ENCODE assay signal across 8 cellular contexts in genomic region chrX:153924149-153924861, GRCh38. TPM values are rescaled to one million over a fixed set of nuclear protein-coding genes. Genes with fewer than 3 reads are reported as not detected.
DNase-seq lines count a peak whose midpoint lies in the region; ATAC-seq and TF ChIP-seq lines count a peak whose summit lies in the region.

No MANE protein-coding gene starts in this region.

- peak overlapping the region; percentile 98 for H3K4me2 ChIP-seq in DOHH2 (ENCODE audit: low read length)

- peaks cover 60% of the 10 kb centered on the region for H3K4me1 Mint-ChIP-seq in activated T-cell treated with anti-CD3 and anti-CD28 coated beads, Interleukin-2, amount 50 U/mL, for 72 hours (ENCODE audit: low read depth)
- peaks cover 7% of the 10 kb centered on the region for H3K4me1 Mint-ChIP-seq in type B pancreatic cell (ENCODE audit: unreplicated experiment)

- H3K79me2 ChIP-seq in DOHH2 (ENCODE audit: control insufficient read depth, low read length): peaks cover 40% of the 10 kb centered on the region

- no peak for ATAC-seq in activated T-cell treated with anti-CD3 and anti-CD28 coated beads, Interleukin-2, amount 50 U/mL, for 72 hours (replicated peaks in 1 of 2)
- ATAC-seq in right cardiac atrium: peak in 1 of 2 donors; percentile 25

- peaks cover 3% of the 10 kb centered on the region for H3K27me3 Mint-ChIP-seq in activated T-cell treated with anti-CD3 and anti-CD28 coated beads, Interleukin-2, amount 50 U/mL, for 72 hours (ENCODE audit: low read depth)
- H3K27me3 Mint-ChIP-seq in type B pancreatic cell: no peaks in the 10 kb centered on the region

- H3K4me1 ChIP-seq in DOHH2 (ENCODE audit: control insufficient read depth, low read length) (peaks cover 42% of the 10 kb centered on the region), right cardiac atrium (ENCODE audit: control insufficient read depth, insufficient read depth, low read length) (peaks cover 7% of the 10 kb centered on the region)

- TF ChIP-seq CTCF in DOHH2 (IDR thresholded peaks at IDR 0.05; ENCODE audit: low read depth, low read length, poor library complexity, severe bottlenecking) (no peak), type B pancreatic cell (conservative IDR thresholded peaks at IDR 0.05) (peak; percentile 51)

- H3K4me3 ChIP-seq in DOHH2 (ENCODE audit: low read length): peak overlapping the region; percentile 98
- no peak overlapping the region for H3K4me3 ChIP-seq in right cardiac atrium (ENCODE audit: low read length)

- WGBS in right cardiac atrium: 13% methylated on average over 14 of the region's 14 CpGs

- H3K9me3 Mint-ChIP-seq in activated T-cell treated with anti-CD3 and anti-CD28 coated beads, Interleukin-2, amount 50 U/mL, for 72 hours: no peaks in the 10 kb centered on the region
- no peaks in the 10 kb centered on the region for H3K9me3 Mint-ChIP-seq in type B pancreatic cell

- H3K9me3 ChIP-seq in DOHH2 (ENCODE audit: control insufficient read depth, insufficient read depth, low read length) (no peaks in the 10 kb centered on the region), right cardiac atrium (ENCODE audit: control insufficient read depth, low read length) (no peaks in the 10 kb centered on the region)

- H3K9me2 ChIP-seq in DOHH2 (replicated peaks; ENCODE audit: control insufficient read depth, low read length): no peaks in the 10 kb centered on the region

- peak overlapping the region; percentile 82 for H3K27ac Mint-ChIP-seq in activated T-cell treated with anti-CD3 and anti-CD28 coated beads, Interleukin-2, amount 50 U/mL, for 72 hours
- no peak overlapping the region for H3K27ac Mint-ChIP-seq in type B pancreatic cell

- peaks cover 37% of the 10 kb centered on the region for H3K36me3 ChIP-seq in DOHH2 (ENCODE audit: control insufficient read depth, low read length)

- peak overlapping the region; percentile 100 for H3K27ac ChIP-seq in DOHH2 (ENCODE audit: low read depth, low read length)
- peak overlapping the region; percentile 7 for H3K27ac ChIP-seq in right cardiac atrium (ENCODE audit: low read length)

- peak overlapping the region; percentile 90 to 96 for H3K4me3 Mint-ChIP-seq in activated T-cell treated with anti-CD3 and anti-CD28 coated beads, Interleukin-2, amount 50 U/mL, for 72 hours
- H3K4me3 Mint-ChIP-seq in type B pancreatic cell: no peak overlapping the region

- H3F3A ChIP-seq in DOHH2 (ENCODE audit: control insufficient read depth, insufficient read depth): peaks cover 9% of the 10 kb centered on the region; the same call in 1 of the 2 replicates

- H4K20me1 ChIP-seq in DOHH2 (ENCODE audit: control insufficient read depth, insufficient read depth, low read depth, low read length): no peaks in the 10 kb centered on the region

- H3K27me3 ChIP-seq in DOHH2 (ENCODE audit: control insufficient read depth, low read length) (no peaks in the 10 kb centered on the region), right cardiac atrium (ENCODE audit: control insufficient read depth, insufficient read depth) (no peaks in the 10 kb centered on the region)

- intact Hi-C loops in right cardiac atrium (cut with DNase I): loop anchor here in 1 of 4 donors (10.0 kb wide), 1 partner anchor 130 kb away; the partner anchor contains the start of genes IDH3G and SSR4

- H3K36me3 Mint-ChIP-seq in activated T-cell treated with anti-CD3 and anti-CD28 coated beads, Interleukin-2, amount 50 U/mL, for 72 hours (ENCODE audit: insufficient read depth in 2 of 2): peaks cover 5% of the 10 kb centered on the region in 2 donors
- H3K36me3 Mint-ChIP-seq in type B pancreatic cell: no peaks in the 10 kb centered on the region

- DNase-seq in A172 (ENCODE audit: low spot score) (peak; percentile 50), NCI-H1436 treated with DMSO at 0.1 percent for 48 hours (lab: John Stamatoyannopoulos, UW) (peak; percentile 50), right cardiac atrium (peak; percentile 60 to 72 (median 70)), type B pancreatic cell (ENCODE audit: extremely low spot score, unreplicated experiment) (no peak), retina (no peak), ecto neural progenitor cell (ENCODE audit: low spot score) (no peak)
- peak; percentile 36 to 46 for DNase-seq in activated T-cell treated with anti-CD3 and anti-CD28 coated beads, Interleukin-2, amount 50 U/mL, for 72 hours

RNA-seq across cellular contexts. Expression of gene ARHGAP4, which starts 1.8 kb away (rescaled TPM):
- 1.3 and 5.3 TPM in 2 replicates for total RNA-seq in A172 (2014; rRNA removed; shearing (Covaris generic))
- total RNA-seq in activated T-cell treated with anti-CD3 and anti-CD28 coated beads, Interleukin-2, amount 50 U/mL, for 72 hours: 100 to 1,000 TPM; 147 to 158 TPM
- total RNA-seq in right cardiac atrium: 10 to 100 TPM; 13.4 to 22.9 (median 14.9) TPM
- polyA plus RNA-seq in right cardiac atrium: 20.5 TPM
- total RNA-seq in type B pancreatic cell (ENCODE audit: low replicate concordance): 7.7 and 8.8 TPM in 2 replicates

RNA-seq across cellular contexts. Expression of gene NAA10, which starts 10.5 kb away (rescaled TPM):
- 210 and 249 TPM in 2 replicates for total RNA-seq in A172 (2014; rRNA removed; shearing (Covaris generic))
- 10 to 100 TPM; 76.7 to 94.1 TPM for total RNA-seq in activated T-cell treated with anti-CD3 and anti-CD28 coated beads, Interleukin-2, amount 50 U/mL, for 72 hours
- total RNA-seq in right cardiac atrium: 10 to 100 TPM; 61.1 to 75.5 (median 66.2) TPM
- polyA plus RNA-seq in right cardiac atrium: 108 TPM
- total RNA-seq in type B pancreatic cell (ENCODE audit: low replicate concordance): 73.8 and 82.7 TPM in 2 replicates

RNA-seq across cellular contexts. Expression of gene AVPR2, which starts 19.8 kb away (rescaled TPM):
- 2.0 and 2.6 TPM in 2 replicates for total RNA-seq in A172 (2014; rRNA removed; shearing (Covaris generic))
- total RNA-seq in activated T-cell treated with anti-CD3 and anti-CD28 coated beads, Interleukin-2, amount 50 U/mL, for 72 hours: not detected
- total RNA-seq in right cardiac atrium (1 to 10 TPM; 1.6 to 3.7 (median 2.5) TPM), type B pancreatic cell (ENCODE audit: low replicate concordance) (not detected in 2 replicates)
- polyA plus RNA-seq in right cardiac atrium: 4.1 TPM

RNA-seq across cellular contexts. Expression of gene RENBP, which starts 20.1 kb away (rescaled TPM):
- total RNA-seq in A172 (2014; rRNA removed; shearing (Covaris generic)): 0.62 TPM in 2 replicates
- total RNA-seq in activated T-cell treated with anti-CD3 and anti-CD28 coated beads, Interleukin-2, amount 50 U/mL, for 72 hours: 10 to 100 TPM; 11.6 to 13.9 TPM
- total RNA-seq in right cardiac atrium (10 to 100 TPM; 14.0 to 17.7 (median 15.7) TPM), type B pancreatic cell (ENCODE audit: low replicate concordance) (4.9 and 6.7 TPM in 2 replicates)
- 13.3 TPM for polyA plus RNA-seq in right cardiac atrium

RNA-seq across cellular contexts. Expression of gene L1CAM, which starts 38.3 kb away (rescaled TPM):
- 77.7 and 94.0 TPM in 2 replicates for total RNA-seq in A172 (2014; rRNA removed; shearing (Covaris generic))
- 1 to 10 TPM; 1.8 to 2.1 TPM for total RNA-seq in activated T-cell treated with anti-CD3 and anti-CD28 coated beads, Interleukin-2, amount 50 U/mL, for 72 hours
- total RNA-seq in right cardiac atrium: 10 to 100 TPM in 1 of 4 donors, 1 to 10 TPM in 3; 8.3 to 14.1 (median 9.3) TPM
- polyA plus RNA-seq in right cardiac atrium: 7.3 TPM
- total RNA-seq in type B pancreatic cell (ENCODE audit: low replicate concordance): 2.9 and 12.6 TPM in 2 replicates

Comparison
In these comparisons a context has a peak if more than half of its experiments do, and no peak if none do; other contexts are left out.
1. DNase-seq: peak in A172 (single experiment), NCI-H1436 treated with DMSO at 0.1 percent for 48 hours (single experiment), activated T-cell treated with anti-CD3 and anti-CD28 coated beads, Interleukin-2, amount 50 U/mL, for 72 hours (2 of 2) and right cardiac atrium (3 of 3); none in type B pancreatic cell (single experiment), retina (single experiment) and ecto neural progenitor cell (single experiment).
2. RNA of gene ARHGAP4, which starts 1.8 kb away (total RNA-seq): 147 to 158 TPM in activated T-cell treated with anti-CD3 and anti-CD28 coated beads, Interleukin-2, amount 50 U/mL, for 72 hours; 13.4 to 22.9 TPM in right cardiac atrium, 7.7 to 8.8 TPM in type B pancreatic cell and 1.3 to 5.3 TPM in A172; every median in the first group is over 4 times any median in the second.